In genomic region chr9:114471157-114471556, GRCh38 we compare ENCODE assay signal across 32 cellular contexts.
"Had no signal": no experiment of that assay in that cellular context is flagged by ENCODE, and none has a peak within 500 bp of the region (broad histone marks: within the 10 kb centered on the region; RNA-seq: fewer than 3 reads in every experiment).

No MANE protein-coding gene starts in this region.

- FAIRE-seq: astrocyte, bronchial epithelial cell had no signal

- H3K4me3 ChIP-seq: adrenal gland, ascending aorta, body of pancreas, breast epithelium, cardiac muscle cell had no signal

- ATAC-seq: activated naive CD4-positive, alpha-beta T cell treated with anti-CD3 and anti-CD28 coated beads, Interleukin-2, amount 50 U/mL, for 72 hours; activated naive CD8-positive, alpha-beta T cell treated with anti-CD3 and anti-CD28 coated beads, Interleukin-2, amount 50 U/mL, for 24 hours; activated T-cell treated with anti-CD3 and anti-CD28 coated beads, Interleukin-2, amount 50 U/mL, for 4 hours; activated T-cell treated with anti-CD3 and anti-CD28 coated beads, Interleukin-2, amount 50 U/mL, for 72 hours; activated T-helper 17 cell treated with anti-CD3 and anti-CD28 coated beads, Interleukin-2, amount 50 U/mL, for 72 hours; body of pancreas had no signal

- H3K36me3 ChIP-seq: ascending aorta, brain microvascular endothelial cell, breast epithelium, cardiac muscle cell had no signal

- H3K9me3 ChIP-seq: adrenal gland, ascending aorta, body of pancreas had no signal

- DNase-seq: activated effector memory CD4-positive, alpha-beta T cell treated with anti-CD3 and anti-CD28 coated beads, Interleukin-2, amount 50 U/mL, for 16 hours; activated effector memory CD4-positive, alpha-beta T cell treated with Interleukin-2 at 50 U/mL for 16 hours; activated gamma-delta T cell; activated gamma-delta T cell treated with Interleukin-2 at 50 U/mL for 16 hours; activated naive CD4-positive, alpha-beta T cell; activated naive CD4-positive, alpha-beta T cell treated with anti-CD3 and anti-CD28 coated beads for 36 hours; activated naive CD4-positive, alpha-beta T cell treated with anti-CD3 and anti-CD28 coated beads, Interleukin-2, amount 10 ng/mL, durations not matched to agents 7 days and 5 days; activated naive CD4-positive, alpha-beta T cell treated with anti-CD3 and anti-CD28 coated beads, Interleukin-2, amount 50 U/mL, for 16 hours; activated naive CD4-positive, alpha-beta T cell treated with Interleukin-2 at 50 U/mL for 16 hours; activated naive CD8-positive, alpha-beta T cell treated with anti-CD3 and anti-CD28 coated beads for 36 hours; activated naive CD8-positive, alpha-beta T cell treated with anti-CD3 and anti-CD28 coated beads, Interleukin-2, amount 10 ng/mL, durations not matched to agents 7 days and 5 days; activated naive CD8-positive, alpha-beta T cell treated with anti-CD3 and anti-CD28 coated beads, Interleukin-2, amount 50 U/mL, for 24 hours; activated T-cell treated with anti-CD3 and anti-CD28 coated beads, Interleukin-2, amount 50 U/mL, for 24 hours; activated T-cell treated with anti-CD3 and anti-CD28 coated beads, Interleukin-2, amount 50 U/mL, for 4 hours; activated T-cell treated with anti-CD3 and anti-CD28 coated beads, Interleukin-2, amount 50 U/mL, for 48 hours; activated T-cell treated with anti-CD3 and anti-CD28 coated beads, Interleukin-2, amount 50 U/mL, for 72 hours; amniotic stem cell; amygdala; aorta; body of pancreas; brain microvascular endothelial cell; caudate nucleus; central memory CD4-positive, alpha-beta T cell; cerebellar nuclear complex had no signal

- H3K4me1 ChIP-seq: ascending aorta, breast epithelium had no signal

- H3K27me3 ChIP-seq: adrenal gland, ascending aorta, body of pancreas, brain microvascular endothelial cell, breast epithelium, cardiac muscle cell had no signal

- H3K27ac ChIP-seq: ascending aorta, body of pancreas, brain microvascular endothelial cell, breast epithelium, cardiac muscle cell had no signal
